ENCODE assay signal across 1 cellular context in the genomic region with DNA sequence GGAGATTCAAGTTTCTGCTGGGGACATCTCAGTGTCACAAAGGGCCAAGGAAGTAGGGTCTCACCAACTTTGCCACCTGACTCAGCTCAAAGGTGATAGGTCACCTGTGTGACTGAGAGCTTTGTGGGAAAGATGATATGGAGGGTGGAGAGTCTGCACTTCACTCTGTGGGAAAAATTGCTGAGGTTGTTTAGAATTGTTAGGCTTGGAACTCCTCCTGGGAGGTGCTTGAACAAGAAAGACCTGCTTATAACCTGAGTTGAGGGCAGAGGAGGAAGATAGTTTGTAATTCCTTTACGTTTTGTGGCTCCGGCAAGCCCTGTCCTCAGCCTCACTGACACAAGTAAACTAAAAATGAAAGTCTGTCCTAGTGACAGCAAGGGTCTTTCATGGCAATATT.
TF ChIP-seq lines count a peak whose summit lies in the region.

No MANE protein-coding gene starts in this region.

TF ChIP-seq in SK-N-SH, 30 proteins besides CTCF, POLR2A, EP300 and RAD21:
- TF ChIP-seq NRF1 (IDR thresholded peaks at IDR 0.05; ENCODE audit: low read depth, low read length) (no peak), TEAD4 (IDR thresholded peaks at IDR 0.05; ENCODE audit: borderline replicate concordance, insufficient read depth) (no peak), TAF1 (IDR thresholded peaks at IDR 0.05; ENCODE audit: borderline replicate concordance, low read depth, low read length) (no peak)
- TF ChIP-seq, protein P1, sequence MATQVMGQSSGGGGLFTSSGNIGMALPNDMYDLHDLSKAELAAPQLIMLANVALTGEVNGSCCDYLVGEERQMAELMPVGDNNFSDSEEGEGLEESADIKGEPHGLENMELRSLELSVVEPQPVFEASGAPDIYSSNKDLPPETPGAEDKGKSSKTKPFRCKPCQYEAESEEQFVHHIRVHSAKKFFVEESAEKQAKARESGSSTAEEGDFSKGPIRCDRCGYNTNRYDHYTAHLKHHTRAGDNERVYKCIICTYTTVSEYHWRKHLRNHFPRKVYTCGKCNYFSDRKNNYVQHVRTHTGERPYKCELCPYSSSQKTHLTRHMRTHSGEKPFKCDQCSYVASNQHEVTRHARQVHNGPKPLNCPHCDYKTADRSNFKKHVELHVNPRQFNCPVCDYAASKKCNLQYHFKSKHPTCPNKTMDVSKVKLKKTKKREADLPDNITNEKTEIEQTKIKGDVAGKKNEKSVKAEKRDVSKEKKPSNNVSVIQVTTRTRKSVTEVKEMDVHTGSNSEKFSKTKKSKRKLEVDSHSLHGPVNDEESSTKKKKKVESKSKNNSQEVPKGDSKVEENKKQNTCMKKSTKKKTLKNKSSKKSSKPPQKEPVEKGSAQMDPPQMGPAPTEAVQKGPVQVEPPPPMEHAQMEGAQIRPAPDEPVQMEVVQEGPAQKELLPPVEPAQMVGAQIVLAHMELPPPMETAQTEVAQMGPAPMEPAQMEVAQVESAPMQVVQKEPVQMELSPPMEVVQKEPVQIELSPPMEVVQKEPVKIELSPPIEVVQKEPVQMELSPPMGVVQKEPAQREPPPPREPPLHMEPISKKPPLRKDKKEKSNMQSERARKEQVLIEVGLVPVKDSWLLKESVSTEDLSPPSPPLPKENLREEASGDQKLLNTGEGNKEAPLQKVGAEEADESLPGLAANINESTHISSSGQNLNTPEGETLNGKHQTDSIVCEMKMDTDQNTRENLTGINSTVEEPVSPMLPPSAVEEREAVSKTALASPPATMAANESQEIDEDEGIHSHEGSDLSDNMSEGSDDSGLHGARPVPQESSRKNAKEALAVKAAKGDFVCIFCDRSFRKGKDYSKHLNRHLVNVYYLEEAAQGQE (IDR thresholded peaks at IDR 0.05; ENCODE audit: low read depth, low read length) = no peak
- TF ChIP-seq, protein P2, sequence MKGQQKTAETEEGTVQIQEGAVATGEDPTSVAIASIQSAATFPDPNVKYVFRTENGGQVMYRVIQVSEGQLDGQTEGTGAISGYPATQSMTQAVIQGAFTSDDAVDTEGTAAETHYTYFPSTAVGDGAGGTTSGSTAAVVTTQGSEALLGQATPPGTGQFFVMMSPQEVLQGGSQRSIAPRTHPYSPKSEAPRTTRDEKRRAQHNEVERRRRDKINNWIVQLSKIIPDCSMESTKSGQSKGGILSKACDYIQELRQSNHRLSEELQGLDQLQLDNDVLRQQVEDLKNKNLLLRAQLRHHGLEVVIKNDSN (IDR thresholded peaks at IDR 0.05; ENCODE audit: borderline replicate concordance, low read depth) = no peak
